In genomic region chr7:139340037-139340807, GRCh38 we compare ENCODE assay signal across 8 cellular contexts. TPM values are rescaled to one million over a fixed set of nuclear protein-coding genes. Genes with fewer than 3 reads are reported as not detected.
DNase-seq lines count a peak whose midpoint lies in the region; ATAC-seq and TF ChIP-seq lines count a peak whose summit lies in the region.

No MANE protein-coding gene starts in this region.

- WGBS in spleen, 5 donors, result 2 to 3% (median 2%) methylated on average over 36 to 66 of the region's 66 CpGs

- no peaks in the 10 kb centered on the region for H3K27me3 ChIP-seq in spleen (replicated peaks in 1 of 7)

- TF ChIP-seq POLR2A in spleen (IDR thresholded peaks at IDR 0.05), result peak in 2 of 3 donors; percentile 19 to 28

- H3K36me3 ChIP-seq in spleen, result peaks cover 0 to under 1% (median 0%) of the 10 kb centered on the region in 6 donors

- intact Hi-C loops in spleen (cut with DNase I; ENCODE audit: low total_unique reads), result loop anchor here (2.0 kb wide), 1 partner anchor 19 kb away; the partner anchor contains the start of gene LUC7L2

- peak overlapping the region; percentile 98 to 100 (median 100) for H3K27ac ChIP-seq in spleen

- ATAC-seq in GM19023 (IDR thresholded peaks at IDR 0.05; ENCODE audit: unreplicated experiment) (peak; percentile 82), HG03342 (IDR thresholded peaks at IDR 0.05; ENCODE audit: unreplicated experiment) (peak; percentile 83)

- TF ChIP-seq CTCF in AG10803 (conservative IDR thresholded peaks at IDR 0.05; ENCODE audit: low read length) (peak; percentile 74), spleen (IDR thresholded peaks at IDR 0.05 in 8 of 11, conservative IDR thresholded peaks at IDR 0.05 in 3 of 11) (peak; percentile 49 to 83 (median 73))

- DNase-seq in AG10803 (ENCODE audit: low read depth) (peak; percentile 99), NCI-H345 (lab: John Stamatoyannopoulos, UW) (peak; percentile 99), iris pigment epithelial cell (ENCODE audit: low read depth) (peak; percentile 98), spleen (peak; percentile 99)
- DNase-seq in activated CD4-positive, CD25-positive, alpha-beta regulatory T cell (lab: John Stamatoyannopoulos, UW), result peak; percentile 92 to 95 (median 94)
- peak; percentile 99 for DNase-seq in central memory CD4-positive, alpha-beta T cell

- H3K4me1 ChIP-seq in spleen, result peaks cover 9 to 41% (median 21%) of the 10 kb centered on the region in 6 donors

- H3K9me3 ChIP-seq in spleen, result peaks cover 0 to 7% (median 0%) of the 10 kb centered on the region in 8 donors

- H3K4me3 ChIP-seq in AG10803 (ENCODE audit: low read length) (peak overlapping the region; percentile 97), spleen (peak overlapping the region; percentile 60 to 88 (median 74))

RNA-seq across cellular contexts. Expression of gene FMC1, which starts 0.9 kb away (rescaled TPM):
- total RNA-seq in spleen, result 10 to 100 TPM in 3 of 7 donors, 1 to 10 TPM in 4; 4.3 to 12.9 (median 8.8) TPM
- polyA plus RNA-seq in spleen, result 10 to 100 TPM; 21.2 to 26.2 (median 26.2) TPM

RNA-seq across cellular contexts. Expression of gene LUC7L2, which starts 19.5 kb away (rescaled TPM):
- 100 to 1,000 TPM in 1 of 7 donors, 10 to 100 TPM in 6; 75.0 to 105 (median 84.8) TPM for total RNA-seq in spleen
- polyA plus RNA-seq in spleen, result 10 to 100 TPM; 34.0 to 48.4 (median 40.2) TPM

Comparison
In these comparisons a context has a peak if more than half of its experiments do, and no peak if none do; other contexts are left out.
1. Peak in every context shown above with its lines: DNase-seq, ATAC-seq, H3K4me3 ChIP-seq and H3K27ac ChIP-seq.